In the genomic region with DNA sequence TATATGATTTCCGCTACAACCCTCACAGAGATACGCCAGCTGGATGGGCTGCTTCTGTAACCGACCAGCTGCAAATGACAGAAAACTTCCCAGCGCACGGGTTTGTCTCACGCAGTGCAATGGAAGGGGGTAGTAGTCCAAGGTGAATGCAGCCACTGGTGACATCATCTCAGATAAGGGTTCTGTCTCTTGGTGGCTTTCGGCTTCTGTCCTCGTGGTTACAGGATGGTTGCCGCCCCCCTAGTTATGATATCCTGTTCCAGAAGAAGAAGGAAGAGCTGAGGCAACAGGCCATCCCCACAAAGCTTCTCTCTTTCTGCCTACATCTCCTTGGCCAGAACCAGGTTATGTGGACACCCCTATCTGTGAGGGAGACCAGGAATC, we compare ENCODE assay signal across 1 cellular context.
TF ChIP-seq lines count a peak whose summit lies in the region.

No MANE protein-coding gene starts in this region.

TF ChIP-seq in K562, 482 proteins besides CTCF, POLR2A, EP300 and RAD21 (continued from another document and continues in another):
- TF ChIP-seq, protein P1, sequence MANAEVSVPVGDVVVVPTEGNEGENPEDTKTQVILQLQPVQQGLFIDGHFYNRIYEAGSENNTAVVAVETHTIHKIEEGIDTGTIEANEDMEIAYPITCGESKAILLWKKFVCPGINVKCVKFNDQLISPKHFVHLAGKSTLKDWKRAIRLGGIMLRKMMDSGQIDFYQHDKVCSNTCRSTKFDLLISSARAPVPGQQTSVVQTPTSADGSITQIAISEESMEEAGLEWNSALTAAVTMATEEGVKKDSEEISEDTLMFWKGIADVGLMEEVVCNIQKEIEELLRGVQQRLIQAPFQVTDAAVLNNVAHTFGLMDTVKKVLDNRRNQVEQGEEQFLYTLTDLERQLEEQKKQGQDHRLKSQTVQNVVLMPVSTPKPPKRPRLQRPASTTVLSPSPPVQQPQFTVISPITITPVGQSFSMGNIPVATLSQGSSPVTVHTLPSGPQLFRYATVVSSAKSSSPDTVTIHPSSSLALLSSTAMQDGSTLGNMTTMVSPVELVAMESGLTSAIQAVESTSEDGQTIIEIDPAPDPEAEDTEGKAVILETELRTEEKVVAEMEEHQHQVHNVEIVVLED (CRISPR knock-in tag; IDR thresholded peaks at IDR 0.05): no peak
- TF ChIP-seq XRCC4 (IDR thresholded peaks at IDR 0.05; ENCODE audit: extremely low read depth, insufficient read depth, insufficient read length) (no peak), ZBTB1 (CRISPR knock-in tag; IDR thresholded peaks at IDR 0.05; ENCODE audit: borderline replicate concordance, low read depth) (no peak), RAD51 (IDR thresholded peaks at IDR 0.05; ENCODE audit: borderline replicate concordance, low read depth) (0 out of 2 replicates have a peak, but pooled peaks have one; percentile 10), JUND (IDR thresholded peaks at IDR 0.05; ENCODE audit: borderline replicate concordance, low read depth, low read length) (peak; percentile 97), JUND (tag; IDR thresholded peaks at IDR 0.05; ENCODE audit: borderline replicate concordance, low read depth, low read length) (peak; percentile 95; the same call in 2 of the 3 replicates), ZNF778 (CRISPR knock-in tag; IDR thresholded peaks at IDR 0.05) (no peak), FOSL1 (tag; conservative IDR thresholded peaks at IDR 0.05) (peak; percentile 70), RNF2 (IDR thresholded peaks at IDR 0.05) (0 out of 2 replicates have a peak, but pooled peaks have one; percentile 32), MYC (IDR thresholded peaks at IDR 0.05; ENCODE audit: low read depth, low read length) (peak; percentile 77), MYC (CRISPR knock-in tag; IDR thresholded peaks at IDR 0.05; ENCODE audit: borderline replicate concordance, low read depth) (no peak), ZNF695 (CRISPR knock-in tag; IDR thresholded peaks at IDR 0.05) (no peak), KDM5B (IDR thresholded peaks at IDR 0.05; ENCODE audit: insufficient replicate concordance, low read depth, low read length) (no peak), ILF3 (IDR thresholded peaks at IDR 0.05; ENCODE audit: borderline replicate concordance) (no peak), KLF16 (IDR thresholded peaks at IDR 0.05) (0 out of 2 replicates have a peak, but pooled peaks have one; percentile 8), RB1 (IDR thresholded peaks at IDR 0.05; ENCODE audit: low read depth) (no peak), HINFP (tag; conservative IDR thresholded peaks at IDR 0.05; ENCODE audit: low read depth) (no peak), RFX1 (IDR thresholded peaks at IDR 0.05) (no peak; the same call in 1 of the 2 replicates), NBN (IDR thresholded peaks at IDR 0.05; ENCODE audit: low read depth) (no peak), POU5F1 (IDR thresholded peaks at IDR 0.05; ENCODE audit: borderline replicate concordance, low read depth, low read length, partially characterized antibody) (no peak), STAT5A (IDR thresholded peaks at IDR 0.05; ENCODE audit: borderline replicate concordance, low read length) (no peak), SIRT6 (IDR thresholded peaks at IDR 0.05; ENCODE audit: low read depth, low read length) (no peak), ZBED1 (IDR thresholded peaks at IDR 0.05) (no peak), CBX5 (IDR thresholded peaks at IDR 0.05; ENCODE audit: borderline replicate concordance, low read depth) (no peak), HOXB6 (CRISPR knock-in tag; IDR thresholded peaks at IDR 0.05; ENCODE audit: borderline replicate concordance) (no peak), PRPF4 (IDR thresholded peaks at IDR 0.05; ENCODE audit: insufficient read depth, low read depth, low read length, poor library complexity, severe bottlenecking) (no peak), NRF1 (conservative IDR thresholded peaks at IDR 0.05 in 1 of 2, IDR thresholded peaks at IDR 0.05 in 1 of 2) (peak; percentile 59 to 64; a peak in 3 of 4 replicates), CXXC5 (CRISPR knock-in tag; IDR thresholded peaks at IDR 0.05) (peak; percentile 36; the same call in 1 of the 2 replicates), ZNF316 (IDR thresholded peaks at IDR 0.05) (no peak), L3MBTL2 (IDR thresholded peaks at IDR 0.05) (peak; percentile 76), PTBP1 (IDR thresholded peaks at IDR 0.05; ENCODE audit: low read depth, low read length) (no peak), TAF15 (IDR thresholded peaks at IDR 0.05; ENCODE audit: low read depth, low read length) (no peak), KDM1A (IDR thresholded peaks at IDR 0.05) (no peak), HMBOX1 (IDR thresholded peaks at IDR 0.05) (0 out of 2 replicates have a peak, but pooled peaks have one; percentile 31), CBX3 (IDR thresholded peaks at IDR 0.05; ENCODE audit: borderline replicate concordance in 1 of 2, low read length in 2 of 2) (peak in 1 of 2 experiments; percentile 58; a peak in 1 of 3 replicates)
- TF ChIP-seq, protein P2, sequence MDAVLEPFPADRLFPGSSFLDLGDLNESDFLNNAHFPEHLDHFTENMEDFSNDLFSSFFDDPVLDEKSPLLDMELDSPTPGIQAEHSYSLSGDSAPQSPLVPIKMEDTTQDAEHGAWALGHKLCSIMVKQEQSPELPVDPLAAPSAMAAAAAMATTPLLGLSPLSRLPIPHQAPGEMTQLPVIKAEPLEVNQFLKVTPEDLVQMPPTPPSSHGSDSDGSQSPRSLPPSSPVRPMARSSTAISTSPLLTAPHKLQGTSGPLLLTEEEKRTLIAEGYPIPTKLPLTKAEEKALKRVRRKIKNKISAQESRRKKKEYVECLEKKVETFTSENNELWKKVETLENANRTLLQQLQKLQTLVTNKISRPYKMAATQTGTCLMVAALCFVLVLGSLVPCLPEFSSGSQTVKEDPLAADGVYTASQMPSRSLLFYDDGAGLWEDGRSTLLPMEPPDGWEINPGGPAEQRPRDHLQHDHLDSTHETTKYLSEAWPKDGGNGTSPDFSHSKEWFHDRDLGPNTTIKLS (IDR thresholded peaks at IDR 0.05; ENCODE audit: borderline replicate concordance, low read depth): no peak
- TF ChIP-seq, protein P3, sequence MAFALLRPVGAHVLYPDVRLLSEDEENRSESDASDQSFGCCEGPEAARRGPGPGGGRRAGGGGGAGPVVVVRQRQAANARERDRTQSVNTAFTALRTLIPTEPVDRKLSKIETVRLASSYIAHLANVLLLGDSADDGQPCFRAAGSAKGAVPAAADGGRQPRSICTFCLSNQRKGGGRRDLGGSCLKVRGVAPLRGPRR (CRISPR knock-in tag; IDR thresholded peaks at IDR 0.05): no peak
- TF ChIP-seq, protein P4, sequence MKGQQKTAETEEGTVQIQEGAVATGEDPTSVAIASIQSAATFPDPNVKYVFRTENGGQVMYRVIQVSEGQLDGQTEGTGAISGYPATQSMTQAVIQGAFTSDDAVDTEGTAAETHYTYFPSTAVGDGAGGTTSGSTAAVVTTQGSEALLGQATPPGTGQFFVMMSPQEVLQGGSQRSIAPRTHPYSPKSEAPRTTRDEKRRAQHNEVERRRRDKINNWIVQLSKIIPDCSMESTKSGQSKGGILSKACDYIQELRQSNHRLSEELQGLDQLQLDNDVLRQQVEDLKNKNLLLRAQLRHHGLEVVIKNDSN (CRISPR knock-in tag; IDR thresholded peaks at IDR 0.05): peak; percentile 25; the same call in 1 of the 2 replicates
- TF ChIP-seq, protein P5, sequence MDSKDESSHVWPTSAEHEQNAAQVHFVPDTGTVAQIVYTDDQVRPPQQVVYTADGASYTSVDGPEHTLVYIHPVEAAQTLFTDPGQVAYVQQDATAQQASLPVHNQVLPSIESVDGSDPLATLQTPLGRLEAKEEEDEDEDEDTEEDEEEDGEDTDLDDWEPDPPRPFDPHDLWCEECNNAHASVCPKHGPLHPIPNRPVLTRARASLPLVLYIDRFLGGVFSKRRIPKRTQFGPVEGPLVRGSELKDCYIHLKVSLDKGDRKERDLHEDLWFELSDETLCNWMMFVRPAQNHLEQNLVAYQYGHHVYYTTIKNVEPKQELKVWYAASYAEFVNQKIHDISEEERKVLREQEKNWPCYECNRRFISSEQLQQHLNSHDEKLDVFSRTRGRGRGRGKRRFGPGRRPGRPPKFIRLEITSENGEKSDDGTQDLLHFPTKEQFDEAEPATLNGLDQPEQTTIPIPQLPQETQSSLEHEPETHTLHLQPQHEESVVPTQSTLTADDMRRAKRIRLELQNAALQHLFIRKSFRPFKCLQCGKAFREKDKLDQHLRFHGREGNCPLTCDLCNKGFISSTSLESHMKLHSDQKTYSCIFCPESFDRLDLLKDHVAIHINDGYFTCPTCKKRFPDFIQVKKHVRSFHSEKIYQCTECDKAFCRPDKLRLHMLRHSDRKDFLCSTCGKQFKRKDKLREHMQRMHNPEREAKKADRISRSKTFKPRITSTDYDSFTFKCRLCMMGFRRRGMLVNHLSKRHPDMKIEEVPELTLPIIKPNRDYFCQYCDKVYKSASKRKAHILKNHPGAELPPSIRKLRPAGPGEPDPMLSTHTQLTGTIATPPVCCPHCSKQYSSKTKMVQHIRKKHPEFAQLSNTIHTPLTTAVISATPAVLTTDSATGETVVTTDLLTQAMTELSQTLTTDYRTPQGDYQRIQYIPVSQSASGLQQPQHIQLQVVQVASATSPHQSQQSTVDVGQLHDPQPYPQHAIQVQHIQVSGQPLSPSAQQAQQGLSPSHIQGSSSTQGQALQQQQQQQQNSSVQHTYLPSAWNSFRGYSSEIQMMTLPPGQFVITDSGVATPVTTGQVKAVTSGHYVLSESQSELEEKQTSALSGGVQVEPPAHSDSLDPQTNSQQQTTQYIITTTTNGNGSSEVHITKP (IDR thresholded peaks at IDR 0.05; ENCODE audit: partially characterized antibody): peak; percentile 68
- TF ChIP-seq, protein P6, sequence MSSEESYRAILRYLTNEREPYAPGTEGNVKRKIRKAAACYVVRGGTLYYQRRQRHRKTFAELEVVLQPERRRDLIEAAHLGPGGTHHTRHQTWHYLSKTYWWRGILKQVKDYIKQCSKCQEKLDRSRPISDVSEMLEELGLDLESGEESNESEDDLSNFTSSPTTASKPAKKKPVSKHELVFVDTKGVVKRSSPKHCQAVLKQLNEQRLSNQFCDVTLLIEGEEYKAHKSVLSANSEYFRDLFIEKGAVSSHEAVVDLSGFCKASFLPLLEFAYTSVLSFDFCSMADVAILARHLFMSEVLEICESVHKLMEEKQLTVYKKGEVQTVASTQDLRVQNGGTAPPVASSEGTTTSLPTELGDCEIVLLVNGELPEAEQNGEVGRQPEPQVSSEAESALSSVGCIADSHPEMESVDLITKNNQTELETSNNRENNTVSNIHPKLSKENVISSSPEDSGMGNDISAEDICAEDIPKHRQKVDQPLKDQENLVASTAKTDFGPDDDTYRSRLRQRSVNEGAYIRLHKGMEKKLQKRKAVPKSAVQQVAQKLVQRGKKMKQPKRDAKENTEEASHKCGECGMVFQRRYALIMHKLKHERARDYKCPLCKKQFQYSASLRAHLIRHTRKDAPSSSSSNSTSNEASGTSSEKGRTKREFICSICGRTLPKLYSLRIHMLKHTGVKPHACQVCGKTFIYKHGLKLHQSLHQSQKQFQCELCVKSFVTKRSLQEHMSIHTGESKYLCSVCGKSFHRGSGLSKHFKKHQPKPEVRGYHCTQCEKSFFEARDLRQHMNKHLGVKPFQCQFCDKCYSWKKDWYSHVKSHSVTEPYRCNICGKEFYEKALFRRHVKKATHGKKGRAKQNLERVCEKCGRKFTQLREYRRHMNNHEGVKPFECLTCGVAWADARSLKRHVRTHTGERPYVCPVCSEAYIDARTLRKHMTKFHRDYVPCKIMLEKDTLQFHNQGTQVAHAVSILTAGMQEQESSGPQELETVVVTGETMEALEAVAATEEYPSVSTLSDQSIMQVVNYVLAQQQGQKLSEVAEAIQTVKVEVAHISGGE (CRISPR knock-in tag; IDR thresholded peaks at IDR 0.05): 0 out of 6 replicates have a peak, but pooled peaks of 1 of the 3 experiments have one; percentile 30
- TF ChIP-seq, protein P7, sequence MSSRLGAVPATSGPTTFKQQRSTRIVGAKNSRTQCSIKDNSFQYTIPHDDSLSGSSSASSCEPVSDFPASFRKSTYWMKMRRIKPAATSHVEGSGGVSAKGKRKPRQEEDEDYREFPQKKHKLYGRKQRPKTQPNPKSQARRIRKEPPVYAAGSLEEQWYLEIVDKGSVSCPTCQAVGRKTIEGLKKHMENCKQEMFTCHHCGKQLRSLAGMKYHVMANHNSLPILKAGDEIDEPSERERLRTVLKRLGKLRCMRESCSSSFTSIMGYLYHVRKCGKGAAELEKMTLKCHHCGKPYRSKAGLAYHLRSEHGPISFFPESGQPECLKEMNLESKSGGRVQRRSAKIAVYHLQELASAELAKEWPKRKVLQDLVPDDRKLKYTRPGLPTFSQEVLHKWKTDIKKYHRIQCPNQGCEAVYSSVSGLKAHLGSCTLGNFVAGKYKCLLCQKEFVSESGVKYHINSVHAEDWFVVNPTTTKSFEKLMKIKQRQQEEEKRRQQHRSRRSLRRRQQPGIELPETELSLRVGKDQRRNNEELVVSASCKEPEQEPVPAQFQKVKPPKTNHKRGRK (tag; IDR thresholded peaks at IDR 0.05): no peak
- TF ChIP-seq, protein P8, sequence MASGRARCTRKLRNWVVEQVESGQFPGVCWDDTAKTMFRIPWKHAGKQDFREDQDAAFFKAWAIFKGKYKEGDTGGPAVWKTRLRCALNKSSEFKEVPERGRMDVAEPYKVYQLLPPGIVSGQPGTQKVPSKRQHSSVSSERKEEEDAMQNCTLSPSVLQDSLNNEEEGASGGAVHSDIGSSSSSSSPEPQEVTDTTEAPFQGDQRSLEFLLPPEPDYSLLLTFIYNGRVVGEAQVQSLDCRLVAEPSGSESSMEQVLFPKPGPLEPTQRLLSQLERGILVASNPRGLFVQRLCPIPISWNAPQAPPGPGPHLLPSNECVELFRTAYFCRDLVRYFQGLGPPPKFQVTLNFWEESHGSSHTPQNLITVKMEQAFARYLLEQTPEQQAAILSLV (tag; IDR thresholded peaks at IDR 0.05): no peak
